ENCODE assay signal across 13 cellular contexts in genomic region chr4:141329174-141329569, GRCh38.
DNase-seq lines count a peak whose midpoint lies in the region; ATAC-seq and TF ChIP-seq lines count a peak whose summit lies in the region.
"Had no signal": no experiment of that assay in that cellular context is flagged by ENCODE, and none has a peak within 500 bp of the region (broad histone marks: within the 10 kb centered on the region; RNA-seq: fewer than 3 reads in every experiment).

No MANE protein-coding gene starts in this region.

- H3K9me3 Mint-ChIP-seq in naive thymus-derived CD4-positive, alpha-beta T cell = peaks cover 0 to 2% (median 0%) of the 10 kb centered on the region in 11 donors
- H3K9me3 Mint-ChIP-seq: activated CD4-positive, alpha-beta T cell treated with anti-CD3 and anti-CD28 coated beads, Interleukin-2, amount 10 ng/mL, durations not matched to agents 24 days and 14 days had no signal

- peak overlapping the region; percentile 71 for H3K4me2 ChIP-seq in BLaER1

- no peak overlapping the region for H3K27ac Mint-ChIP-seq in naive thymus-derived CD4-positive, alpha-beta T cell
- H3K27ac Mint-ChIP-seq: activated CD4-positive, alpha-beta T cell treated with anti-CD3 and anti-CD28 coated beads, Interleukin-2, amount 10 ng/mL, durations not matched to agents 24 days and 14 days; activated naive CD8-positive, alpha-beta T cell had no signal

- intact Hi-C loops in naive thymus-derived CD4-positive, alpha-beta T cell (cut with micrococcal nuclease) = no loop called here

- CTCF ChIA-PET in naive thymus-derived CD4-positive, alpha-beta T cell (lab: Charles Lee) = no interaction called here

- peak; percentile 79 for ATAC-seq in naive thymus-derived CD4-positive, alpha-beta T cell
- no peak for ATAC-seq in HG03108 (IDR thresholded peaks at IDR 0.05; ENCODE audit: unreplicated experiment)
- ATAC-seq in GM19397 (IDR thresholded peaks at IDR 0.05; ENCODE audit: unreplicated experiment) = no peak

- no peaks in the 10 kb centered on the region for H3K36me3 ChIP-seq in BLaER1
- H3K36me3 ChIP-seq in naive thymus-derived CD4-positive, alpha-beta T cell (ENCODE audit: control insufficient read depth in 2 of 3, insufficient read depth in 3 of 3, low read length in 3 of 3) = no peaks in the 10 kb centered on the region
- H3K36me3 ChIP-seq: tibial artery had no signal

- peaks cover 0 to 9% (median 2%) of the 10 kb centered on the region in 7 donors for H3K4me1 Mint-ChIP-seq in naive thymus-derived CD4-positive, alpha-beta T cell
- H3K4me1 Mint-ChIP-seq: activated CD4-positive, alpha-beta T cell treated with anti-CD3 and anti-CD28 coated beads, Interleukin-2, amount 10 ng/mL, durations not matched to agents 24 days and 14 days had no signal

- no peaks in the 10 kb centered on the region for H3K27me3 ChIP-seq in BLaER1
- H3K27me3 ChIP-seq in naive thymus-derived CD4-positive, alpha-beta T cell (ENCODE audit: control insufficient read depth in 2 of 2, insufficient read depth in 2 of 2, low read length in 2 of 2) = no peaks in the 10 kb centered on the region
- H3K27me3 ChIP-seq: tibial artery had no signal

- no peak overlapping the region for H3K27ac ChIP-seq in BLaER1
- no peak overlapping the region for H3K27ac ChIP-seq in naive thymus-derived CD4-positive, alpha-beta T cell (ENCODE audit: low read depth, low read length)
- H3K27ac ChIP-seq: tibial artery had no signal

- no peaks in the 10 kb centered on the region; the same call in 1 of the 2 replicates for H3K9me3 ChIP-seq in BLaER1
- no peaks in the 10 kb centered on the region for H3K9me3 ChIP-seq in naive thymus-derived CD4-positive, alpha-beta T cell (ENCODE audit: control insufficient read depth in 2 of 3, low read length in 3 of 3)
- H3K9me3 ChIP-seq: tibial artery had no signal

- H4K20me1 ChIP-seq in BLaER1 = no peaks in the 10 kb centered on the region

- POLR2A ChIA-PET in naive thymus-derived CD4-positive, alpha-beta T cell (lab: Charles Lee) = no interaction called here

- H3K4me3 ChIP-seq in BLaER1 = no peak overlapping the region
- no peak overlapping the region for H3K4me3 ChIP-seq in choroid plexus epithelial cell (ENCODE audit: low read depth, low read length)
- no peak overlapping the region for H3K4me3 ChIP-seq in naive thymus-derived CD4-positive, alpha-beta T cell (ENCODE audit: low read length)
- H3K4me3 ChIP-seq: tibial artery had no signal

- H3K4me1 ChIP-seq in BLaER1 = peaks cover 33% of the 10 kb centered on the region
- H3K4me1 ChIP-seq in naive thymus-derived CD4-positive, alpha-beta T cell (ENCODE audit: control insufficient read depth in 2 of 2, insufficient read depth in 2 of 2, low read length in 2 of 2) = no peaks in the 10 kb centered on the region

- no peak overlapping the region for H3K9ac ChIP-seq in BLaER1

- peaks cover 0 to 4% (median 0%) of the 10 kb centered on the region in 5 donors for H3K36me3 Mint-ChIP-seq in naive thymus-derived CD4-positive, alpha-beta T cell
- H3K36me3 Mint-ChIP-seq: activated naive CD8-positive, alpha-beta T cell had no signal

- H3K27me3 Mint-ChIP-seq in naive thymus-derived CD4-positive, alpha-beta T cell = peaks cover 37 to 59% (median 48%) of the 10 kb centered on the region in 5 donors

- no peak for TF ChIP-seq CTCF in choroid plexus epithelial cell (conservative IDR thresholded peaks at IDR 0.05; ENCODE audit: low read depth, low read length)

- DNase-seq in LoVo (ENCODE audit: low spot score) = peak; percentile 43
- DNase-seq in choroid plexus epithelial cell (ENCODE audit: low read depth) = peak; percentile 76
- no peak for DNase-seq in naive thymus-derived CD4-positive, alpha-beta T cell
- no peak for DNase-seq in mesenteric fat pad (ENCODE audit: low spot score)
- DNase-seq in SKM-1 treated with dmso at 0.1 percent for 144 hours (lab: John Stamatoyannopoulos, UW; ENCODE audit: unreplicated experiment) = no peak
- DNase-seq: activated CD4-positive, alpha-beta T cell treated with anti-CD3 and anti-CD28 coated beads, Interleukin-2, amount 10 ng/mL, durations not matched to agents 24 days and 14 days; DMS153; NCI-H1436; tibial artery had no signal

- H3K4me3 Mint-ChIP-seq in naive thymus-derived CD4-positive, alpha-beta T cell = no peak overlapping the region
- H3K4me3 Mint-ChIP-seq: activated CD4-positive, alpha-beta T cell treated with anti-CD3 and anti-CD28 coated beads, Interleukin-2, amount 10 ng/mL, durations not matched to agents 24 days and 14 days; activated naive CD8-positive, alpha-beta T cell had no signal

Comparison
In these comparisons a context has a peak if more than half of its experiments do, and no peak if none do; other contexts are left out.
1. DNase-seq: peak in LoVo (single experiment) and choroid plexus epithelial cell (single experiment); none in naive thymus-derived CD4-positive, alpha-beta T cell (0 of 9), mesenteric fat pad (single experiment) and SKM-1 treated with dmso at 0.1 percent for 144 hours (single experiment).